ENCODE assay signal across 9 cellular contexts in the genomic region with DNA sequence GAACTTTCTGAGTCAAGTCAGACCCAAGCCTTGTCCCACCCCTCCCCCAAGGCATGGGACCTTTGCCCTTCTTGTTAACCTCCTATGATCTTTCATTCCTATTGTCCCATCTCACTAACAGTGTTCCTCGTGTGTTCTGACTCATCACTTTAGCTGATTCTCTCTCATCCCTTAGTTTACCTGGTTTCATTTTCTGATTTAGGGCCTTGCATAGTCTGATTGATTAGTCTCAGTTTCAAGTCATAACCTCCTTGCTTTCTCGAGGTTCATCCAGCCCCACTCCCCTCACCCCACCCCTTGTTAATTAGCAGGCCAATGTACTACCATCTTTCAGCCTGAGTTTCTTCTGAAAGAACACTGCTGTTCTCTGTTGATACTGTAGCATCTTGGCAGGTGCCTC.
DNase-seq lines count a peak whose midpoint lies in the region; ATAC-seq and TF ChIP-seq lines count a peak whose summit lies in the region.
"Had no signal": no experiment of that assay in that cellular context is flagged by ENCODE, and none has a peak within 500 bp of the region (broad histone marks: within the 10 kb centered on the region; RNA-seq: fewer than 3 reads in every experiment).

No MANE protein-coding gene starts in this region.

- peaks cover 53% of the 10 kb centered on the region for H3K4me1 Mint-ChIP-seq in activated CD8-positive, alpha-beta T cell treated with anti-CD3 and anti-CD28 coated beads, Interleukin-2, amount 10 ng/mL, durations not matched to agents 7 days and 5 days (ENCODE audit: low read depth)
- no peaks in the 10 kb centered on the region for H3K4me1 Mint-ChIP-seq in CD14-positive monocyte

- no peaks in the 10 kb centered on the region for H3K27me3 Mint-ChIP-seq in activated CD8-positive, alpha-beta T cell treated with anti-CD3 and anti-CD28 coated beads, Interleukin-2, amount 10 ng/mL, durations not matched to agents 7 days and 5 days (ENCODE audit: low read depth)
- no peaks in the 10 kb centered on the region for H3K27me3 Mint-ChIP-seq in CD14-positive monocyte (ENCODE audit: low read depth in 3 of 3)

- no peaks in the 10 kb centered on the region for H3K9me3 Mint-ChIP-seq in activated CD8-positive, alpha-beta T cell treated with anti-CD3 and anti-CD28 coated beads, Interleukin-2, amount 10 ng/mL, durations not matched to agents 7 days and 5 days (ENCODE audit: insufficient read depth)
- H3K9me3 Mint-ChIP-seq in CD14-positive monocyte, result no peaks in the 10 kb centered on the region

- H3K36me3 Mint-ChIP-seq in activated CD8-positive, alpha-beta T cell treated with anti-CD3 and anti-CD28 coated beads, Interleukin-2, amount 10 ng/mL, durations not matched to agents 7 days and 5 days (ENCODE audit: low read depth), result no peaks in the 10 kb centered on the region
- H3K36me3 Mint-ChIP-seq in CD14-positive monocyte, result peaks cover 2 to 8% of the 10 kb centered on the region in 2 donors

- no peak overlapping the region for H3K4me3 Mint-ChIP-seq in activated CD8-positive, alpha-beta T cell treated with anti-CD3 and anti-CD28 coated beads, Interleukin-2, amount 10 ng/mL, durations not matched to agents 7 days and 5 days
- H3K4me3 Mint-ChIP-seq in CD14-positive monocyte, result no peak overlapping the region

- in situ Hi-C loops in GM13977 (cut with MboI; ENCODE audit: low pct_unique_long_range_greater_than_20kb, low sequenced_read_pairs, unreplicated experiment), result no loop called here

- intact Hi-C loops in CD14-positive monocyte (cut with micrococcal nuclease), result no loop called here

- peak; percentile 4 for DNase-seq in GM13977 (ENCODE audit: low spot score)
- no peak for DNase-seq in activated CD8-positive, alpha-beta T cell treated with anti-CD3 and anti-CD28 coated beads, Interleukin-2, amount 10 ng/mL, durations not matched to agents 7 days and 5 days
- DNase-seq in NCI-H187 (lab: John Stamatoyannopoulos, UW), result no peak
- no peak for DNase-seq in DMS153 (lab: John Stamatoyannopoulos, UW)
- DNase-seq in CD14-positive monocyte (ENCODE audit: low spot score), result no peak
- DNase-seq in DMS79 (lab: John Stamatoyannopoulos, UW), result no peak
- DNase-seq: SJCRH30 had no signal

- POLR2A ChIA-PET in activated CD8-positive, alpha-beta T cell treated with anti-CD3 and anti-CD28 coated beads, Interleukin-2, amount 10 ng/mL, durations not matched to agents 7 days and 5 days (lab: Charles Lee), result no interaction called here

- CTCF ChIA-PET in activated CD8-positive, alpha-beta T cell treated with anti-CD3 and anti-CD28 coated beads, Interleukin-2, amount 10 ng/mL, durations not matched to agents 7 days and 5 days (lab: Charles Lee), result no interaction called here

- ATAC-seq in GM19395 (IDR thresholded peaks at IDR 0.05; ENCODE audit: unreplicated experiment), result peak; percentile 59
- peak; percentile 33 for ATAC-seq in HG03060 (IDR thresholded peaks at IDR 0.05; ENCODE audit: low read depth, unreplicated experiment)
- no peak for ATAC-seq in activated CD8-positive, alpha-beta T cell treated with anti-CD3 and anti-CD28 coated beads, Interleukin-2, amount 10 ng/mL, durations not matched to agents 7 days and 5 days

- peak overlapping the region; percentile 50 for H3K27ac Mint-ChIP-seq in activated CD8-positive, alpha-beta T cell treated with anti-CD3 and anti-CD28 coated beads, Interleukin-2, amount 10 ng/mL, durations not matched to agents 7 days and 5 days
- H3K27ac Mint-ChIP-seq in CD14-positive monocyte, result peak overlapping the region in 1 of 7 donors; percentile 46

- TF ChIP-seq CTCF in GM13977 (IDR thresholded peaks at IDR 0.05; ENCODE audit: extremely low read depth, insufficient read depth, missing control alignments) (no peak), CD14-positive monocyte (IDR thresholded peaks at IDR 0.05) (no peak)
